Comparison of ENCODE assay signal across 10 cellular contexts in the genomic region with DNA sequence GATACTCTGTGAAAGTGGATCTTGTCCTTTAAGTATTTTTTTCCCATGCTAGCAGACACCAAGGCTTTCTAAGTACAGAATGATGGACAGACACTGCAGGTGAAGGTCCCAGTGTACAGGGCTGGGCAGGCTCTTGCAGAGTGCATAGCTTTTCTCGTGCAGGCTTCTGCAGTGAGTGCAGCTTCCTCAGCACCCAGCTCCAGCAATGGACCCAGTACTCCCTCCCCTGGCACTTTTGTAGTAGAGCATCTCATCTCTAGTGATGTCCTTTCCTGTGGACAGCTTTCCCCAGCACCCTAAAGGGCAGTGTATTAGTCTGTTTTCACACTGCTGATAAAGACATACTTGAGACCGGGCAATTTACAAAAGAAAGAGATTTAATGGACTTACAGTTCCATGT.
DNase-seq lines count a peak whose midpoint lies in the region; ATAC-seq and TF ChIP-seq lines count a peak whose summit lies in the region.
"Had no signal": no experiment of that assay in that cellular context is flagged by ENCODE, and none has a peak within 500 bp of the region (broad histone marks: within the 10 kb centered on the region; RNA-seq: fewer than 3 reads in every experiment).

No MANE protein-coding gene starts in this region.

- H3K9me3 ChIP-seq in left ventricle myocardium inferior (replicated peaks) (peaks cover 29% of the 10 kb centered on the region), right atrium auricular region (peaks cover 0 to 22% of the 10 kb centered on the region in 2 donors), Panc1 (ENCODE audit: control insufficient read depth, insufficient read depth, low read depth, low read length) (no peaks in the 10 kb centered on the region; the same call in 1 of the 2 replicates)

- POLR2A ChIA-PET in Panc1 (lab: Charles Lee) = no interaction called here

- CTCF ChIA-PET in Panc1 (lab: Charles Lee) = interaction anchor here (0.7 kb wide), 1 partner anchor 308 kb away, joined by 4 read pairs; no protein-coding TSS in a partner anchor

- no peak overlapping the region for H3K4me3 ChIP-seq in left ventricle myocardium inferior
- H3K4me3 ChIP-seq in right atrium auricular region = no peak overlapping the region
- H3K4me3 ChIP-seq in Panc1 (ENCODE audit: low read depth in 2 of 2, low read length in 2 of 2) = no peak overlapping the region

- BruUV-seq in Panc1 (replicated peaks; lab: Mats Ljungman, UMichigan) = no TSS peak

- peak; percentile 56; the same call in 1 of the 2 replicates for ATAC-seq in Panc1

- intact Hi-C loops in left ventricle myocardium inferior (cut with micrococcal nuclease) (no loop called here), Panc1 (cut with micrococcal nuclease; ENCODE audit: unreplicated experiment) (no loop called here)

- H3K36me3 ChIP-seq in left ventricle myocardium inferior (no peaks in the 10 kb centered on the region), right atrium auricular region (no peaks in the 10 kb centered on the region), Panc1 (ENCODE audit: control insufficient read depth, insufficient read depth, low read length) (no peaks in the 10 kb centered on the region)

- DNase-seq in left ventricle myocardium inferior (no peak), right atrium auricular region (ENCODE audit: low spot score) (no peak), Panc1 (ENCODE audit: low read depth, low spot score) (no peak), fibroblast of peridontal ligament (ENCODE audit: extremely low read depth) (peak; percentile 35), SKM-1 (lab: John Stamatoyannopoulos, UW; ENCODE audit: unreplicated experiment) (no peak), NCI-H2227 treated with DMSO at 0.1 percent for 48 hours (lab: John Stamatoyannopoulos, UW) (no peak), NCI-H526 treated with DMSO at 0.1 percent for 48 hours (lab: John Stamatoyannopoulos, UW) (no peak), OCI-M2 (lab: John Stamatoyannopoulos, UW; ENCODE audit: unreplicated experiment) (no peak)
- DNase-seq: activated CD4-positive, alpha-beta T cell treated with anti-CD3 and anti-CD28 coated beads, Interleukin-2, amount 50 U/mL, for 48 hours; amygdala had no signal

- in situ Hi-C loops in Panc1 (cut with HindIII; ENCODE audit: low pct_unique_long_range_greater_than_20kb, low sequenced_read_pairs) = no loop called here

- TF ChIP-seq CTCF in left ventricle myocardium inferior (IDR thresholded peaks at IDR 0.05; ENCODE audit: borderline replicate concordance) = peak; percentile 25
- TF ChIP-seq CTCF in right atrium auricular region (IDR thresholded peaks at IDR 0.05) = no peak
- TF ChIP-seq CTCF in Panc1 (IDR thresholded peaks at IDR 0.05) = no peak; the same call in 1 of the 2 replicates

- no peaks in the 10 kb centered on the region for H3K4me1 ChIP-seq in left ventricle myocardium inferior
- H3K4me1 ChIP-seq in right atrium auricular region = no peaks in the 10 kb centered on the region
- no peaks in the 10 kb centered on the region for H3K4me1 ChIP-seq in Panc1 (ENCODE audit: control insufficient read depth, insufficient read depth, low read length)

- H3K27me3 ChIP-seq in left ventricle myocardium inferior (ENCODE audit: low read depth) = no peaks in the 10 kb centered on the region
- H3K27me3 ChIP-seq in right atrium auricular region = no peaks in the 10 kb centered on the region
- H3K27me3 ChIP-seq in Panc1 (ENCODE audit: control insufficient read depth, insufficient read depth, low read length) = no peaks in the 10 kb centered on the region

- no peak overlapping the region for H3K27ac ChIP-seq in left ventricle myocardium inferior (replicated peaks)
- H3K27ac ChIP-seq in right atrium auricular region = no peak overlapping the region
- H3K27ac ChIP-seq in Panc1 (ENCODE audit: low read length) = no peak overlapping the region
